ENCODE assay signal across 12 cellular contexts in genomic region chr1:183267646-183268431, GRCh38.
DNase-seq lines count a peak whose midpoint lies in the region; ATAC-seq and TF ChIP-seq lines count a peak whose summit lies in the region.
"Had no signal": no experiment of that assay in that cellular context is flagged by ENCODE, and none has a peak within 500 bp of the region (broad histone marks: within the 10 kb centered on the region; RNA-seq: fewer than 3 reads in every experiment).

No MANE protein-coding gene starts in this region.

- ATAC-seq in omental fat pad (ENCODE audit: low FRiP score): peak; percentile 89
- ATAC-seq in GM18520 (IDR thresholded peaks at IDR 0.05; ENCODE audit: unreplicated experiment): no peak
- no peak for ATAC-seq in naive thymus-derived CD4-positive, alpha-beta T cell

- TF ChIP-seq POLR2A in esophagus squamous epithelium (IDR thresholded peaks at IDR 0.05): no peak

- no peaks in the 10 kb centered on the region for H3K9me3 Mint-ChIP-seq in naive thymus-derived CD4-positive, alpha-beta T cell
- no peaks in the 10 kb centered on the region for H3K9me3 Mint-ChIP-seq in activated T-helper 1 cell treated with anti-CD3 and anti-CD28 coated beads, Interleukin-12 subunit alpha, Interleukin-12 subunit beta, Interleukin-2, Interleukin-4 antibody, amounts not matched to agents 30 ng/mL and 10 ng/mL and 1 ng/mL, durations not matched to agents 14 hours and 24 hours and 36 hours
- H3K9me3 Mint-ChIP-seq: CD4-positive, alpha-beta T cell; central memory CD8-positive, alpha-beta T cell had no signal

- peaks cover 7 to 15% (median 12%) of the 10 kb centered on the region in 5 donors for H3K27me3 Mint-ChIP-seq in naive thymus-derived CD4-positive, alpha-beta T cell
- peaks cover 13% of the 10 kb centered on the region for H3K27me3 Mint-ChIP-seq in activated T-helper 1 cell treated with anti-CD3 and anti-CD28 coated beads, Interleukin-12 subunit alpha, Interleukin-12 subunit beta, Interleukin-2, Interleukin-4 antibody, amounts not matched to agents 30 ng/mL and 10 ng/mL and 1 ng/mL, durations not matched to agents 14 hours and 24 hours and 36 hours (ENCODE audit: insufficient read depth)

- no peaks in the 10 kb centered on the region for H3K4me1 Mint-ChIP-seq in naive thymus-derived CD4-positive, alpha-beta T cell
- no peaks in the 10 kb centered on the region for H3K4me1 Mint-ChIP-seq in activated T-helper 1 cell treated with anti-CD3 and anti-CD28 coated beads, Interleukin-12 subunit alpha, Interleukin-12 subunit beta, Interleukin-2, Interleukin-4 antibody, amounts not matched to agents 30 ng/mL and 10 ng/mL and 1 ng/mL, durations not matched to agents 14 hours and 24 hours and 36 hours (ENCODE audit: low read depth)
- H3K4me1 Mint-ChIP-seq: central memory CD8-positive, alpha-beta T cell had no signal

- H3K4me1 ChIP-seq in esophagus squamous epithelium: peaks cover 0 to 26% (median 0%) of the 10 kb centered on the region in 3 donors
- no peaks in the 10 kb centered on the region for H3K4me1 ChIP-seq in naive thymus-derived CD4-positive, alpha-beta T cell (ENCODE audit: control insufficient read depth in 2 of 2, insufficient read depth in 2 of 2, low read length in 2 of 2)

- no peak overlapping the region for H3K4me3 Mint-ChIP-seq in naive thymus-derived CD4-positive, alpha-beta T cell
- H3K4me3 Mint-ChIP-seq in activated T-helper 1 cell treated with anti-CD3 and anti-CD28 coated beads, Interleukin-12 subunit alpha, Interleukin-12 subunit beta, Interleukin-2, Interleukin-4 antibody, amounts not matched to agents 30 ng/mL and 10 ng/mL and 1 ng/mL, durations not matched to agents 14 hours and 24 hours and 36 hours: no peak overlapping the region
- H3K4me3 Mint-ChIP-seq: CD4-positive, alpha-beta T cell; central memory CD8-positive, alpha-beta T cell had no signal

- peak; percentile 99 for DNase-seq in AG10803 (ENCODE audit: low read depth)
- no peak for DNase-seq in esophagus squamous epithelium (lab: John Stamatoyannopoulos, UW)
- no peak for DNase-seq in omental fat pad (ENCODE audit: low spot score)
- no peak for DNase-seq in naive thymus-derived CD4-positive, alpha-beta T cell
- no peak for DNase-seq in activated T-helper 1 cell treated with anti-CD3 and anti-CD28 coated beads, Interleukin-12 subunit alpha, Interleukin-12 subunit beta, Interleukin-2, Interleukin-4 antibody, amounts not matched to agents 30 ng/mL and 10 ng/mL and 1 ng/mL, durations not matched to agents 14 hours and 24 hours and 36 hours (ENCODE audit: low spot score)
- no peak for DNase-seq in SKM-1 treated with dmso at 0.1 percent for 144 hours (lab: John Stamatoyannopoulos, UW; ENCODE audit: unreplicated experiment)
- DNase-seq: CD4-positive, alpha-beta T cell; NCI-H526 treated with DMSO at 0.1 percent for 48 hours; occipital lobe had no signal

- peaks cover 0 to 3% (median 0%) of the 10 kb centered on the region in 5 donors for H3K36me3 Mint-ChIP-seq in naive thymus-derived CD4-positive, alpha-beta T cell
- H3K36me3 Mint-ChIP-seq in activated T-helper 1 cell treated with anti-CD3 and anti-CD28 coated beads, Interleukin-12 subunit alpha, Interleukin-12 subunit beta, Interleukin-2, Interleukin-4 antibody, amounts not matched to agents 30 ng/mL and 10 ng/mL and 1 ng/mL, durations not matched to agents 14 hours and 24 hours and 36 hours (ENCODE audit: low read depth): no peaks in the 10 kb centered on the region

- TF ChIP-seq CTCF in AG10803 (conservative IDR thresholded peaks at IDR 0.05; ENCODE audit: low read length) (0 out of 2 replicates have a peak, but pooled peaks have one; percentile 3), esophagus squamous epithelium (IDR thresholded peaks at IDR 0.05) (no peak), omental fat pad (IDR thresholded peaks at IDR 0.05) (no peak)

- H3K27me3 ChIP-seq in esophagus squamous epithelium: no peaks in the 10 kb centered on the region
- no peaks in the 10 kb centered on the region for H3K27me3 ChIP-seq in naive thymus-derived CD4-positive, alpha-beta T cell (ENCODE audit: control insufficient read depth in 2 of 2, insufficient read depth in 2 of 2, low read length in 2 of 2)

- H3K36me3 ChIP-seq in esophagus squamous epithelium: no peaks in the 10 kb centered on the region
- H3K36me3 ChIP-seq in naive thymus-derived CD4-positive, alpha-beta T cell (ENCODE audit: control insufficient read depth in 2 of 3, insufficient read depth in 3 of 3, low read length in 3 of 3): no peaks in the 10 kb centered on the region

- H3K27ac Mint-ChIP-seq in naive thymus-derived CD4-positive, alpha-beta T cell: no peak overlapping the region
- H3K27ac Mint-ChIP-seq in activated T-helper 1 cell treated with anti-CD3 and anti-CD28 coated beads, Interleukin-12 subunit alpha, Interleukin-12 subunit beta, Interleukin-2, Interleukin-4 antibody, amounts not matched to agents 30 ng/mL and 10 ng/mL and 1 ng/mL, durations not matched to agents 14 hours and 24 hours and 36 hours: no peak overlapping the region
- H3K27ac Mint-ChIP-seq: CD4-positive, alpha-beta T cell had no signal

- H3K27ac ChIP-seq in esophagus squamous epithelium: peak overlapping the region in 3 of 4 donors; percentile 2 to 77 (median 64)
- H3K27ac ChIP-seq in naive thymus-derived CD4-positive, alpha-beta T cell (ENCODE audit: low read depth, low read length): no peak overlapping the region

- 51 to 64% methylated on average over 3 to 7 of the region's 7 CpGs for WGBS in esophagus squamous epithelium, 2 donors

- H3K4me3 ChIP-seq in AG10803 (ENCODE audit: low read length) (no peak overlapping the region), esophagus squamous epithelium (no peak overlapping the region)
- H3K4me3 ChIP-seq in naive thymus-derived CD4-positive, alpha-beta T cell (ENCODE audit: low read length): no peak overlapping the region

- intact Hi-C loops in esophagus squamous epithelium (cut with DNase I): no loop called here
- intact Hi-C loops in naive thymus-derived CD4-positive, alpha-beta T cell (cut with micrococcal nuclease): no loop called here
- intact Hi-C loops in activated T-helper 1 cell treated with anti-CD3 and anti-CD28 coated beads, Interleukin-12 subunit alpha, Interleukin-12 subunit beta, Interleukin-2, Interleukin-4 antibody, amounts not matched to agents 30 ng/mL and 10 ng/mL and 1 ng/mL, durations not matched to agents 14 hours and 24 hours and 36 hours (cut with micrococcal nuclease): no loop called here

- POLR2A ChIA-PET in naive thymus-derived CD4-positive, alpha-beta T cell (lab: Charles Lee): no interaction called here

- CTCF ChIA-PET in naive thymus-derived CD4-positive, alpha-beta T cell (lab: Charles Lee): no interaction called here

- no peaks in the 10 kb centered on the region for H3K9me3 ChIP-seq in esophagus squamous epithelium
- no peaks in the 10 kb centered on the region for H3K9me3 ChIP-seq in naive thymus-derived CD4-positive, alpha-beta T cell (ENCODE audit: control insufficient read depth in 2 of 3, low read length in 3 of 3)

TF ChIP-seq in PFSK-1, 5 proteins besides CTCF, POLR2A, EP300 and RAD21:
- TF ChIP-seq FOXP2 (optimal IDR thresholded peaks at IDR 0.05; ENCODE audit: borderline replicate concordance, extremely low read depth, extremely low read length, insufficient read depth) (no peak), POLR2AphosphoS5 (IDR thresholded peaks at IDR 0.05; ENCODE audit: low read depth, low read length) (no peak), REST (IDR thresholded peaks at IDR 0.05; ENCODE audit: insufficient read depth in 1 of 2, low read depth in 2 of 2, low read length in 2 of 2) (no peak), SIN3A (IDR thresholded peaks at IDR 0.05; ENCODE audit: borderline replicate concordance, insufficient read depth, low read length) (no peak), TAF1 (IDR thresholded peaks at IDR 0.05; ENCODE audit: borderline replicate concordance, insufficient read depth, low read length) (peak; percentile 26; the same call in 1 of the 2 replicates)
